15 cellular contexts compared by ENCODE assay signal in the genomic region with DNA sequence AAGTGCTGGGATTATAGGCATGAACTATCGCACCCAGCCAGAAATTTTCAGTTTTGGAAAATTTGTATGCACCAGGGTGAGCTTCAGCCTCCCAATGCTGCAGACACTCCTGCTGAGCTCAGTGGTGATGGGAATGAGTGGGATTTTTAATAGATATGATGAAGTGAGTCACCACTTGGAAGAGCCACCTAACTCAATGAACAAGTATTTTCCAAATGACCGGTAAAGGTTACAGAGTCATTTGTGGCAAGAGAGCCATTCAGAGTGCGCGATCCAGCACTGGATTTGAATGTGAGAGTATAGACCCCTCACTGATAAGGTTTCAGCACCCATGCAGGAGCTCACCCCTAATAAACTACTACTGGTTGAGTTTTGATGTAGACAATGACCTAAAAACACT.
DNase-seq lines count a peak whose midpoint lies in the region; ATAC-seq and TF ChIP-seq lines count a peak whose summit lies in the region.
"Had no signal": no experiment of that assay in that cellular context is flagged by ENCODE, and none has a peak within 500 bp of the region (broad histone marks: within the 10 kb centered on the region; RNA-seq: fewer than 3 reads in every experiment).

No MANE protein-coding gene starts in this region.

- no peaks in the 10 kb centered on the region for H3K36me3 Mint-ChIP-seq in Calu3 (ENCODE audit: insufficient read depth, unreplicated experiment)

- no peaks in the 10 kb centered on the region for H3K4me1 Mint-ChIP-seq in Calu3 (ENCODE audit: low read depth, unreplicated experiment)

- CTCF ChIA-PET in Calu3 (lab: Charles Lee) = interaction anchor here (0.6 kb wide), 1 partner anchor 414 kb away, joined by 3 read pairs; no protein-coding TSS in a partner anchor

- no peak overlapping the region for H3K27ac Mint-ChIP-seq in Calu3 (ENCODE audit: unreplicated experiment)

- ATAC-seq in GM19324 (IDR thresholded peaks at IDR 0.05; ENCODE audit: low FRiP score, unreplicated experiment) = no peak
- ATAC-seq: gastroesophageal sphincter had no signal

- intact Hi-C loops in Calu3 (cut with micrococcal nuclease; ENCODE audit: unreplicated experiment) = no loop called here

- no peaks in the 10 kb centered on the region for H3K9me3 Mint-ChIP-seq in Calu3 (ENCODE audit: low read depth, unreplicated experiment)

- no peak for TF ChIP-seq CTCF in Calu3 (IDR thresholded peaks at IDR 0.05; ENCODE audit: unreplicated experiment)

- DNase-seq in AG08395 (ENCODE audit: low spot score) (peak; percentile 35), EH (ENCODE audit: low read depth) (peak; percentile 59), amniotic epithelial cell (ENCODE audit: low read depth) (peak; percentile 29), iris pigment epithelial cell (ENCODE audit: low read depth) (peak; percentile 35), NCI-H2227 (lab: John Stamatoyannopoulos, UW; ENCODE audit: unreplicated experiment) (no peak), MV-4-11 (lab: John Stamatoyannopoulos, UW) (no peak), Calu3 (no peak)
- DNase-seq: GDM1; HCEC 1CT; kidney; NK-92 treated with Interleukin-12 subunit alpha and Interleukin-12 subunit beta, amount 100 ng/mL, for 24 hours; stimulated activated CD4-positive, alpha-beta T cell treated with anti-CD3 and anti-CD28 coated beads, Interleukin-4, amount 100 ng/mL, for 24 hours; stimulated activated naive CD4-positive, alpha-beta T cell treated with Interleukin-2 at 50 U/mL for 16 hours had no signal

- H3K27me3 Mint-ChIP-seq in Calu3 (ENCODE audit: unreplicated experiment) = no peaks in the 10 kb centered on the region

- no TSS peak for BruUV-seq in Calu3 (replicated peaks; lab: Mats Ljungman, UMichigan)

- H3K4me3 Mint-ChIP-seq in Calu3 (ENCODE audit: low read depth, unreplicated experiment) = no peak overlapping the region

Comparison
In these comparisons a context has a peak if more than half of its experiments do, and no peak if none do; other contexts are left out.
1. DNase-seq: peak in AG08395 (single experiment), EH (single experiment), amniotic epithelial cell (single experiment) and iris pigment epithelial cell (single experiment); none in NCI-H2227 (single experiment), MV-4-11 (single experiment) and Calu3 (single experiment).